ENCODE assay signal across 23 cellular contexts in genomic region chr3:47701388-47701787, GRCh38.
DNase-seq lines count a peak whose midpoint lies in the region; ATAC-seq and TF ChIP-seq lines count a peak whose summit lies in the region.
"Had no signal": no experiment of that assay in that cellular context is flagged by ENCODE, and none has a peak within 500 bp of the region (broad histone marks: within the 10 kb centered on the region; RNA-seq: fewer than 3 reads in every experiment).

No MANE protein-coding gene starts in this region.

- no peak overlapping the region for H3K4me3 Mint-ChIP-seq in activated CD4-positive, alpha-beta T cell treated with anti-CD3 and anti-CD28 coated beads for 36 hours
- H3K4me3 Mint-ChIP-seq in activated B cell treated with CpG ODN at 0.5 μM for 24 hours, result no peak overlapping the region
- no peak overlapping the region for H3K4me3 Mint-ChIP-seq in stimulated activated naive B cell treated with anti-CD40 and anti-IgM and Interleukin-4, amounts not matched to agents 10 μg/mL and 1 μg/mL and 100 μg/mL, for 72 hours
- H3K4me3 Mint-ChIP-seq: CD14-positive monocyte; CD4-positive, alpha-beta T cell; CD8-positive, alpha-beta memory T cell; H9; HFFc6 had no signal

- H3K27me3 Mint-ChIP-seq in activated CD4-positive, alpha-beta T cell treated with anti-CD3 and anti-CD28 coated beads for 36 hours, result no peaks in the 10 kb centered on the region
- H3K27me3 Mint-ChIP-seq in activated B cell treated with CpG ODN at 0.5 μM for 24 hours, result no peaks in the 10 kb centered on the region
- H3K27me3 Mint-ChIP-seq in stimulated activated naive B cell treated with anti-CD40 and anti-IgM and Interleukin-4, amounts not matched to agents 10 μg/mL and 1 μg/mL and 100 μg/mL, for 72 hours, result no peaks in the 10 kb centered on the region
- H3K27me3 Mint-ChIP-seq: CD4-positive, alpha-beta T cell had no signal

- H3K4me3 ChIP-seq in right atrium auricular region, result no peak overlapping the region
- H3K4me3 ChIP-seq: A549; BLaER1 treated with 17β-estradiol and CSF1 and Interleukin-3, amounts not matched to agents 10 nM and 100 nM; GM23248 had no signal

- intact Hi-C loops in activated CD4-positive, alpha-beta T cell treated with anti-CD3 and anti-CD28 coated beads for 36 hours (cut with DNase I, micrococcal nuclease), result no loop called here
- intact Hi-C loops in Right ventricle myocardium inferior (cut with DNase I), result no loop called here
- intact Hi-C loops in activated B cell treated with CpG ODN at 0.5 μM for 24 hours (cut with micrococcal nuclease), result no loop called here
- intact Hi-C loops in head of caudate nucleus (cut with DNase I), result no loop called here

- CTCF ChIA-PET in activated CD4-positive, alpha-beta T cell treated with anti-CD3 and anti-CD28 coated beads for 36 hours (lab: Charles Lee), result no interaction called here
- CTCF ChIA-PET in activated B cell treated with CpG ODN at 0.5 μM for 24 hours (lab: Charles Lee), result no interaction called here

- ATAC-seq in activated CD4-positive, alpha-beta T cell treated with anti-CD3 and anti-CD28 coated beads for 36 hours, result no peak
- ATAC-seq in Right ventricle myocardium inferior, result no peak
- ATAC-seq in activated B cell treated with CpG ODN at 0.5 μM for 24 hours (ENCODE audit: low read depth), result no peak
- no peak for ATAC-seq in stimulated activated naive B cell treated with anti-CD40 and anti-IgM and Interleukin-4, amounts not matched to agents 10 μg/mL and 1 μg/mL and 100 μg/mL, for 72 hours (replicated peaks)
- ATAC-seq: A549 had no signal

- no peaks in the 10 kb centered on the region for H3K4me1 ChIP-seq in right atrium auricular region
- H3K4me1 ChIP-seq: BE2C had no signal

- H3K27me3 ChIP-seq in right atrium auricular region, result no peaks in the 10 kb centered on the region
- H3K27me3 ChIP-seq: BE2C; BLaER1 treated with 17β-estradiol and CSF1 and Interleukin-3, amounts not matched to agents 10 nM and 100 nM had no signal

- DNase-seq in activated CD4-positive, alpha-beta T cell treated with anti-CD3 and anti-CD28 coated beads for 36 hours, result no peak
- DNase-seq in activated CD4-positive, alpha-beta T cell treated with anti-CD3 and anti-CD28 coated beads for 48 hours, result no peak
- DNase-seq in Right ventricle myocardium inferior (ENCODE audit: missing footprints) (peak; percentile 71), right atrium auricular region (ENCODE audit: low spot score) (no peak), activated B cell treated with CpG ODN at 0.5 μM for 24 hours (no peak), head of caudate nucleus (no peak), EL (no peak)
- no peak for DNase-seq in stimulated activated naive B cell treated with anti-CD40 and anti-IgM and Interleukin-4, amounts not matched to agents 10 μg/mL and 1 μg/mL and 100 μg/mL, for 72 hours
- DNase-seq: 8988T; ACHN; AML-193; BE2C; CD4-positive, alpha-beta T cell; CD8-positive, alpha-beta memory T cell; DMS 273 treated with DMSO at 0.1 percent for 48 hours; DMS79; GF-D8; GM23248; H9; HFFc6 had no signal

- no peaks in the 10 kb centered on the region for H3K9me3 Mint-ChIP-seq in activated CD4-positive, alpha-beta T cell treated with anti-CD3 and anti-CD28 coated beads for 36 hours (ENCODE audit: low read depth)
- no peaks in the 10 kb centered on the region for H3K9me3 Mint-ChIP-seq in activated B cell treated with CpG ODN at 0.5 μM for 24 hours
- no peaks in the 10 kb centered on the region for H3K9me3 Mint-ChIP-seq in stimulated activated naive B cell treated with anti-CD40 and anti-IgM and Interleukin-4, amounts not matched to agents 10 μg/mL and 1 μg/mL and 100 μg/mL, for 72 hours
- H3K9me3 Mint-ChIP-seq: CD14-positive monocyte; CD4-positive, alpha-beta T cell; CD8-positive, alpha-beta memory T cell; H9; HFFc6 had no signal

- TF ChIP-seq CTCF in right atrium auricular region (IDR thresholded peaks at IDR 0.05) (no peak), activated B cell treated with CpG ODN at 0.5 μM for 24 hours (IDR thresholded peaks at IDR 0.05) (no peak)

- H3K4me1 Mint-ChIP-seq in activated CD4-positive, alpha-beta T cell treated with anti-CD3 and anti-CD28 coated beads for 36 hours, result no peaks in the 10 kb centered on the region
- H3K4me1 Mint-ChIP-seq in activated B cell treated with CpG ODN at 0.5 μM for 24 hours, result no peaks in the 10 kb centered on the region
- peaks cover 0 to 4% of the 10 kb centered on the region in 2 donors for H3K4me1 Mint-ChIP-seq in stimulated activated naive B cell treated with anti-CD40 and anti-IgM and Interleukin-4, amounts not matched to agents 10 μg/mL and 1 μg/mL and 100 μg/mL, for 72 hours
- H3K4me1 Mint-ChIP-seq: CD8-positive, alpha-beta memory T cell; H9 had no signal

- H3K36me3 ChIP-seq in right atrium auricular region, result peaks cover 40% of the 10 kb centered on the region

- peaks cover 28% of the 10 kb centered on the region for H3K36me3 Mint-ChIP-seq in activated CD4-positive, alpha-beta T cell treated with anti-CD3 and anti-CD28 coated beads for 36 hours (ENCODE audit: low read depth)
- peaks cover 70% of the 10 kb centered on the region for H3K36me3 Mint-ChIP-seq in activated B cell treated with CpG ODN at 0.5 μM for 24 hours (ENCODE audit: low read depth)
- peaks cover 14 to 28% of the 10 kb centered on the region in 2 donors for H3K36me3 Mint-ChIP-seq in stimulated activated naive B cell treated with anti-CD40 and anti-IgM and Interleukin-4, amounts not matched to agents 10 μg/mL and 1 μg/mL and 100 μg/mL, for 72 hours

- H3K27ac ChIP-seq in right atrium auricular region, result no peak overlapping the region
- H3K27ac ChIP-seq: A549; BLaER1 treated with 17β-estradiol and CSF1 and Interleukin-3, amounts not matched to agents 10 nM and 100 nM; GM23248 had no signal

- POLR2A ChIA-PET in activated CD4-positive, alpha-beta T cell treated with anti-CD3 and anti-CD28 coated beads for 36 hours (lab: Charles Lee), result no interaction called here
- POLR2A ChIA-PET in activated B cell treated with CpG ODN at 0.5 μM for 24 hours (lab: Charles Lee), result no interaction called here

- no peaks in the 10 kb centered on the region for H3K9me3 ChIP-seq in right atrium auricular region
- H3K9me3 ChIP-seq: A549; BE2C; BLaER1 treated with 17β-estradiol and CSF1 and Interleukin-3, amounts not matched to agents 10 nM and 100 nM had no signal

- peak overlapping the region; percentile 47 for H3K27ac Mint-ChIP-seq in activated CD4-positive, alpha-beta T cell treated with anti-CD3 and anti-CD28 coated beads for 36 hours
- peak overlapping the region; percentile 32 for H3K27ac Mint-ChIP-seq in activated B cell treated with CpG ODN at 0.5 μM for 24 hours
- peak overlapping the region; percentile 56 for H3K27ac Mint-ChIP-seq in stimulated activated naive B cell treated with anti-CD40 and anti-IgM and Interleukin-4, amounts not matched to agents 10 μg/mL and 1 μg/mL and 100 μg/mL, for 72 hours
- H3K27ac Mint-ChIP-seq: CD14-positive monocyte; CD4-positive, alpha-beta T cell; HFFc6 had no signal
